Comparison of ENCODE assay signal across 1 cellular context in the genomic region with DNA sequence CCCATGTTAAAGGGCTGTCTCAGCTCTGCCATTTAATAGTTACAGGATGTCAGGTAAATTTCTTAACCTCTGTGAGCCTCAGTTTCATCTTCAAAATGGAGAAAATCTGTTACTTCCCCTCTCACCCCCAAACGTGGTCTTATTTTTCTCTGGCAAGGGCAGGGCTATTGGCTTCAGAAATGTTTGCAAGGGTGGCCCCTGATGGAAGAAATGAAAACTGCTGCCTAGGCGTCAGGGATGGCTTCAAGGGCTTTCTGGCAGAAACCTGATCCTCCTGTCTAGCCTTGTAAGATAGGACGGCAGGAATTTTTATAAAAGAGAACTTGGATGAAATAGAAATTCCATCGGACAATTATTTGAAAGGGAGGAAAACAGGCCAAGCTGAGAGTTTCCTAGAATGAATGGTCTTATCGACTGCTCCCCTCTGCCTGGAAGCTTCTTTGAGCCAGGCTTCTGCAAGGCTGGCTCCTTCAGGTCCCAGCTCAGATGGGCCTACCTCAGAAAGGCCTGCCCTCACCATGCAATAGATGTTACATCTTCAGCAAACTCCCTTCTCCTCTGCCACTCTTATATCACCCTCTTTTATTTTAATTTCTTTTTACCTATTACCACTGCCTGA.
TF ChIP-seq lines count a peak whose summit lies in the region.

No MANE protein-coding gene starts in this region.

TF ChIP-seq in SK-N-SH treated with all-trans-retinoic acid at 6 μM for 48 hours, 23 proteins besides CTCF, POLR2A, EP300 and RAD21 (continued from another document):
- TF ChIP-seq, protein P1, sequence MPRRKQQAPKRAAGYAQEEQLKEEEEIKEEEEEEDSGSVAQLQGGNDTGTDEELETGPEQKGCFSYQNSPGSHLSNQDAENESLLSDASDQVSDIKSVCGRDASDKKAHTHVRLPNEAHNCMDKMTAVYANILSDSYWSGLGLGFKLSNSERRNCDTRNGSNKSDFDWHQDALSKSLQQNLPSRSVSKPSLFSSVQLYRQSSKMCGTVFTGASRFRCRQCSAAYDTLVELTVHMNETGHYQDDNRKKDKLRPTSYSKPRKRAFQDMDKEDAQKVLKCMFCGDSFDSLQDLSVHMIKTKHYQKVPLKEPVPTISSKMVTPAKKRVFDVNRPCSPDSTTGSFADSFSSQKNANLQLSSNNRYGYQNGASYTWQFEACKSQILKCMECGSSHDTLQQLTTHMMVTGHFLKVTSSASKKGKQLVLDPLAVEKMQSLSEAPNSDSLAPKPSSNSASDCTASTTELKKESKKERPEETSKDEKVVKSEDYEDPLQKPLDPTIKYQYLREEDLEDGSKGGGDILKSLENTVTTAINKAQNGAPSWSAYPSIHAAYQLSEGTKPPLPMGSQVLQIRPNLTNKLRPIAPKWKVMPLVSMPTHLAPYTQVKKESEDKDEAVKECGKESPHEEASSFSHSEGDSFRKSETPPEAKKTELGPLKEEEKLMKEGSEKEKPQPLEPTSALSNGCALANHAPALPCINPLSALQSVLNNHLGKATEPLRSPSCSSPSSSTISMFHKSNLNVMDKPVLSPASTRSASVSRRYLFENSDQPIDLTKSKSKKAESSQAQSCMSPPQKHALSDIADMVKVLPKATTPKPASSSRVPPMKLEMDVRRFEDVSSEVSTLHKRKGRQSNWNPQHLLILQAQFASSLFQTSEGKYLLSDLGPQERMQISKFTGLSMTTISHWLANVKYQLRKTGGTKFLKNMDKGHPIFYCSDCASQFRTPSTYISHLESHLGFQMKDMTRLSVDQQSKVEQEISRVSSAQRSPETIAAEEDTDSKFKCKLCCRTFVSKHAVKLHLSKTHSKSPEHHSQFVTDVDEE (CRISPR knock-in tag; IDR thresholded peaks at IDR 0.05): no peak
- TF ChIP-seq, protein P2, sequence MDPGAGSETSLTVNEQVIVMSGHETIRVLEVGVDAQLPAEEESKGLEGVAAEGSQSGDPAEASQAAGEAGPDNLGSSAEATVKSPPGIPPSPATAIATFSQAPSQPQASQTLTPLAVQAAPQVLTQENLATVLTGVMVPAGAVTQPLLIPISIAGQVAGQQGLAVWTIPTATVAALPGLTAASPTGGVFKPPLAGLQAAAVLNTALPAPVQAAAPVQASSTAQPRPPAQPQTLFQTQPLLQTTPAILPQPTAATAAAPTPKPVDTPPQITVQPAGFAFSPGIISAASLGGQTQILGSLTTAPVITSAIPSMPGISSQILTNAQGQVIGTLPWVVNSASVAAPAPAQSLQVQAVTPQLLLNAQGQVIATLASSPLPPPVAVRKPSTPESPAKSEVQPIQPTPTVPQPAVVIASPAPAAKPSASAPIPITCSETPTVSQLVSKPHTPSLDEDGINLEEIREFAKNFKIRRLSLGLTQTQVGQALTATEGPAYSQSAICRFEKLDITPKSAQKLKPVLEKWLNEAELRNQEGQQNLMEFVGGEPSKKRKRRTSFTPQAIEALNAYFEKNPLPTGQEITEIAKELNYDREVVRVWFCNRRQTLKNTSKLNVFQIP (CRISPR knock-in tag; IDR thresholded peaks at IDR 0.05; ENCODE audit: borderline replicate concordance, low read depth): no peak
- no peak for TF ChIP-seq CSDC2 (CRISPR knock-in tag; IDR thresholded peaks at IDR 0.05)
- TF ChIP-seq RARB (CRISPR knock-in tag; IDR thresholded peaks at IDR 0.05): no peak
